Comparison of ENCODE assay signal across 11 cellular contexts in the genomic region with DNA sequence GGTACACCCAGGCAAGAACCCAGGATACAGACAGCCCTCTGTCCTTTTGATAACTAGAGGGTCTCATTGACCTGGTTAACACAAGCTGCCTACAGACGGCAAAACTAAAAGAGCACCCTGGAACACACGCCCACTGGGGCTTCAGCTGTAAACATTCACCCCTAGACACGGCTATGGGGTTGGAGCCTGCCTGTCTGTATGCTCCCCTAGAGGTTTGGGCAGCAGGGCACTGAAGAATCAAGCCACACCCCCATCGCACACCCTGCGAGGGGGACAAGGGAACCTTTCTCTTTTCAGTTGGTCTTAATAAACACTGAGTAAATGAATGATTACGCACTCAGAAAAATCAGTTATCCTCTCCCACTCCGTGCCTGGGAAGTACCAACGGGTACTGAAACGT. TPM values are rescaled to one million over a fixed set of nuclear protein-coding genes. Genes with fewer than 3 reads are reported as not detected.
"Had no signal": no experiment of that assay in that cellular context is flagged by ENCODE, and none has a peak within 500 bp of the region (broad histone marks: within the 10 kb centered on the region; RNA-seq: fewer than 3 reads in every experiment).

No MANE protein-coding gene starts in this region.

- FAIRE-seq: H1, H54 had no signal

- ATAC-seq: GM23338 had no signal

- H3K4me1 ChIP-seq: HAP-1 had no signal

- H3K4me3 ChIP-seq: GM23248, GM23338, HAP-1 had no signal

- H3K27ac ChIP-seq: GM23248 had no signal

- H2AFZ ChIP-seq: GM23248, GM23338 had no signal

- DNase-seq: GM23248, GOT3, H7, H9, HCEC 1CT, HFFc6 had no signal

- H3K4me2 ChIP-seq: GM23338 had no signal

- H3K36me3 ChIP-seq: HAP-1 had no signal

- H3K9ac ChIP-seq: GM23248 had no signal

RNA-seq across cellular contexts. Expression of a gene that starts 35.5 kb away (rescaled TPM):
- total RNA-seq: HFFc6 had no signal

RNA-seq across cellular contexts. Expression of a gene that starts 49.2 kb away (rescaled TPM):
- total RNA-seq: GM23248, GM23338, H1, H4, H7, H9, HFFc6 had no signal
- polyA plus RNA-seq: GM23248, GM23338 had no signal
